Comparison of ENCODE assay signal across 2 cellular contexts in genomic region chr10:1809139-1809755, GRCh38.
TF ChIP-seq lines count a peak whose summit lies in the region.

No MANE protein-coding gene starts in this region.

TF ChIP-seq in GM23338, 12 proteins besides CTCF, POLR2A, EP300 and RAD21:
- TF ChIP-seq POLR2AphosphoS5 (IDR thresholded peaks at IDR 0.05; ENCODE audit: low read depth) (no peak), ZNF331 (CRISPR knock-in tag; IDR thresholded peaks at IDR 0.05; ENCODE audit: low read depth) (no peak), ZNF114 (CRISPR knock-in tag; IDR thresholded peaks at IDR 0.05) (no peak), EZH2phosphoT487 (IDR thresholded peaks at IDR 0.05; ENCODE audit: unreplicated experiment) (no peak), ETS1 (IDR thresholded peaks at IDR 0.05) (no peak), STAT1 (IDR thresholded peaks at IDR 0.05; ENCODE audit: unreplicated experiment) (no peak), NANOG (IDR thresholded peaks at IDR 0.05; ENCODE audit: borderline replicate concordance) (no peak), REST (IDR thresholded peaks at IDR 0.05; ENCODE audit: unreplicated experiment) (no peak), ZNF462 (CRISPR knock-in tag; IDR thresholded peaks at IDR 0.05) (no peak), CREB1 (CRISPR knock-in tag; IDR thresholded peaks at IDR 0.05; ENCODE audit: low read depth) (no peak), EZH2 (IDR thresholded peaks at IDR 0.05; ENCODE audit: low read depth, unreplicated experiment) (no peak), JUNB (IDR thresholded peaks at IDR 0.05; ENCODE audit: unreplicated experiment) (no peak)

TF ChIP-seq in K562, 482 proteins besides CTCF, POLR2A, EP300 and RAD21 (continues in another document):
- peak; percentile 92 for TF ChIP-seq MEIS2 (IDR thresholded peaks at IDR 0.05; ENCODE audit: partially characterized antibody)
- TF ChIP-seq RAD51 (IDR thresholded peaks at IDR 0.05; ENCODE audit: borderline replicate concordance, low read depth), result no peak
- TF ChIP-seq PREB (CRISPR knock-in tag; IDR thresholded peaks at IDR 0.05), result no peak
- TF ChIP-seq SMAD2 (IDR thresholded peaks at IDR 0.05; ENCODE audit: low read depth, low read length), result no peak
- TF ChIP-seq ZNF184 (CRISPR knock-in tag; IDR thresholded peaks at IDR 0.05), result no peak
- peak in 1 of 3 experiments; percentile 7 for TF ChIP-seq YY1 (IDR thresholded peaks at IDR 0.05; ENCODE audit: borderline replicate concordance in 1 of 3, control insufficient read depth in 1 of 3, extremely low read depth in 1 of 3, insufficient read depth in 3 of 3, insufficient read length in 1 of 3, insufficient replicate concordance in 2 of 3, low read depth in 1 of 3, low read length in 2 of 3)
- TF ChIP-seq U2AF2 (optimal IDR thresholded peaks at IDR 0.05; ENCODE audit: low read depth, low read length), result no peak
- no peak for TF ChIP-seq HNRNPH1 (optimal IDR thresholded peaks at IDR 0.05; ENCODE audit: low read depth, low read length)
- TF ChIP-seq PBX2 (CRISPR knock-in tag; IDR thresholded peaks at IDR 0.05; ENCODE audit: low read depth), result no peak
- no peak for TF ChIP-seq PBX2 (tag; conservative IDR thresholded peaks at IDR 0.05; ENCODE audit: low read depth)
- no peak for TF ChIP-seq MECOM (CRISPR knock-in tag; IDR thresholded peaks at IDR 0.05)
- peak; percentile 84 for TF ChIP-seq MGA (IDR thresholded peaks at IDR 0.05)
- TF ChIP-seq E2F8 (IDR thresholded peaks at IDR 0.05; ENCODE audit: low read depth, partially characterized antibody), result no peak
- no peak for TF ChIP-seq BRD4 (IDR thresholded peaks at IDR 0.05)
- no peak for TF ChIP-seq TEAD4 (IDR thresholded peaks at IDR 0.05; ENCODE audit: low read length)
- no peak for TF ChIP-seq TEAD4 (CRISPR knock-in tag; IDR thresholded peaks at IDR 0.05; ENCODE audit: borderline replicate concordance)
- no peak for TF ChIP-seq FUS (optimal IDR thresholded peaks at IDR 0.05; ENCODE audit: low read depth, low read length)
- TF ChIP-seq MBD1 (CRISPR knock-in tag; IDR thresholded peaks at IDR 0.05), result no peak
- no peak for TF ChIP-seq EWSR1 (IDR thresholded peaks at IDR 0.05; ENCODE audit: borderline replicate concordance, low read depth, partially characterized antibody)
- TF ChIP-seq PHTF2 (CRISPR knock-in tag; IDR thresholded peaks at IDR 0.05), result no peak
- no peak for TF ChIP-seq TRIM25 (IDR thresholded peaks at IDR 0.05; ENCODE audit: borderline replicate concordance)
- TF ChIP-seq BRCA1 (IDR thresholded peaks at IDR 0.05), result no peak
- no peak for TF ChIP-seq BRCA1 (CRISPR knock-in tag; IDR thresholded peaks at IDR 0.05)
- TF ChIP-seq POLR2B (IDR thresholded peaks at IDR 0.05; ENCODE audit: low read depth, partially characterized antibody), result peak; percentile 74
- no peak for TF ChIP-seq MTA2 (IDR thresholded peaks at IDR 0.05; ENCODE audit: low read depth)
- TF ChIP-seq FOXJ2 (tag; IDR thresholded peaks at IDR 0.05), result peak; percentile 94
- TF ChIP-seq MAX (CRISPR knock-in tag; IDR thresholded peaks at IDR 0.05), result no peak
- TF ChIP-seq HOXB6 (CRISPR knock-in tag; IDR thresholded peaks at IDR 0.05; ENCODE audit: borderline replicate concordance), result no peak
- TF ChIP-seq ZNF740 (CRISPR knock-in tag; IDR thresholded peaks at IDR 0.05), result no peak
- no peak for TF ChIP-seq ZNF740 (tag; IDR thresholded peaks at IDR 0.05)
